ENCODE assay signal across 8 cellular contexts in the genomic region with DNA sequence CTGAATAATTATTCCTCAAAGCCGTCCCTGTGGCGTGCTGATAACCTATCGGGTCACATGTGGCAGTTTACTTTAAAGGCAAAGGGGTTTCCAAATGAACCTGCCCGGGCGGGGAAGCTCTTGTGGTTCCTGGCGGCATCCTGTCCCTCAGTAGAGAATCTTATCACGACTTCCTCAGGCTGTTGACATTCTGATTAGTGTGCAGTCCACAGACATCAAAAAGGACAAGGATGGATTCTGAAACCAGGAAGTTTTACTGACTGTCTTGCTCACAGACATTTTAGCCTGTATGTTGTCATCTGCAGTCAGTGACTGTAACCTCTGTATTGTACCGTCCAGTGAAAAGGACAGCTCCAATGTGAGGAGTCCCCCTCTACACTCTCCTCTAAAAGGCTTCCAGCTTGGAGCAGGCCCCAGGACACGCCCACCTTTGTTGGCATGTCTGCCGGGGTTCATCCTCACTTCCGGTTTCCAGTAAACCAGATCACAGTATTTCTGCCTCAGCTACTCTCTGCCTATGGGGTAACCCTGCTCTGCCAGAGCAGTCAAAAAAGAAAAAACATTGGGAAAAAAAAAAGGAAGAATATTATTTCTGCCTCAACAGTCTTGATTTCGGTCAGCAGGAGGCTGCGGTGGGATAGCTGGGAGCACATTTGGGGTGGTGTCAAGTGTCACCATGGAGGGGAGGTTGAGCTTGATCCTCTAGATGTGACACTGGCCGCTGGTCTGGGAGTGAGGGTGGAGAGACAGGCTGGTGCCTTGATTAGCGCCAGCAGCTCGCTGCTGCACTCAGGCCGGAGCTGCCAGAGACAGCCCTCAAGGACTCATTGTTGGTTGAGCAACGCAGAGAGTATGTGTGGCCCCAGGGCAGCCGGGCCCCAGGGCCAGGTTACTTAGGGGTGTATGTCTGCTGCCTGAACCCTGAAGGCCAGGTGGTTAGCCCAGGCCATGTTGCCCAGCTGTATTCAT.
DNase-seq lines count a peak whose midpoint lies in the region; ATAC-seq and TF ChIP-seq lines count a peak whose summit lies in the region.

No MANE protein-coding gene starts in this region.

- no peak for TF ChIP-seq EP300 in gastroesophageal sphincter (IDR thresholded peaks at IDR 0.05)
- no peak for TF ChIP-seq EP300 in sigmoid colon (IDR thresholded peaks at IDR 0.05)

- H3K4me3 Mint-ChIP-seq in activated CD8-positive, alpha-beta T cell treated with anti-CD3 and anti-CD28 coated beads, Interleukin-2, amount 10 ng/mL, durations not matched to agents 7 days and 5 days: peak overlapping the region; percentile 48

- DNase-seq in HuH-7 (ENCODE audit: low spot score): peak; percentile 48
- DNase-seq in activated CD8-positive, alpha-beta T cell treated with anti-CD3 and anti-CD28 coated beads, Interleukin-2, amount 10 ng/mL, durations not matched to agents 7 days and 5 days: peak; percentile 72
- DNase-seq in sigmoid colon: no peak
- DNase-seq in T1000 (lab: John Stamatoyannopoulos, UW): no peak

- H3K9me3 Mint-ChIP-seq in activated CD8-positive, alpha-beta T cell treated with anti-CD3 and anti-CD28 coated beads, Interleukin-2, amount 10 ng/mL, durations not matched to agents 7 days and 5 days (ENCODE audit: insufficient read depth): no peaks in the 10 kb centered on the region

- H3K27ac Mint-ChIP-seq in activated CD8-positive, alpha-beta T cell treated with anti-CD3 and anti-CD28 coated beads, Interleukin-2, amount 10 ng/mL, durations not matched to agents 7 days and 5 days: peak overlapping the region; percentile 76

- H3K36me3 Mint-ChIP-seq in activated CD8-positive, alpha-beta T cell treated with anti-CD3 and anti-CD28 coated beads, Interleukin-2, amount 10 ng/mL, durations not matched to agents 7 days and 5 days (ENCODE audit: low read depth): peaks cover 15% of the 10 kb centered on the region

- POLR2A ChIA-PET in activated CD8-positive, alpha-beta T cell treated with anti-CD3 and anti-CD28 coated beads, Interleukin-2, amount 10 ng/mL, durations not matched to agents 7 days and 5 days (lab: Charles Lee): interaction anchor here (1.2 kb wide), 2 partner anchors 10 to 114 kb away, joined by 3 to 6 read pairs; no protein-coding TSS in a partner anchor

- TF ChIP-seq POLR2A in gastroesophageal sphincter (IDR thresholded peaks at IDR 0.05): no peak
- TF ChIP-seq POLR2A in sigmoid colon (IDR thresholded peaks at IDR 0.05): no peak

- H3K36me3 ChIP-seq in gastroesophageal sphincter: no peaks in the 10 kb centered on the region
- H3K36me3 ChIP-seq in sigmoid colon: no peaks in the 10 kb centered on the region

- H3K4me1 Mint-ChIP-seq in activated CD8-positive, alpha-beta T cell treated with anti-CD3 and anti-CD28 coated beads, Interleukin-2, amount 10 ng/mL, durations not matched to agents 7 days and 5 days (ENCODE audit: low read depth): peaks cover 35% of the 10 kb centered on the region

- TF ChIP-seq CTCF in gastroesophageal sphincter (IDR thresholded peaks at IDR 0.05): no peak
- TF ChIP-seq CTCF in sigmoid colon (IDR thresholded peaks at IDR 0.05): no peak

- H3K27ac ChIP-seq in gastroesophageal sphincter (peak overlapping the region in 3 of 4 donors; percentile 31 to 53 (median 51)), sigmoid colon (peak overlapping the region in 3 of 4 donors; percentile 11 to 41 (median 38))

- H3K4me3 ChIP-seq in gastroesophageal sphincter (no peak overlapping the region), sigmoid colon (no peak overlapping the region)

- no peaks in the 10 kb centered on the region for H3K9me3 ChIP-seq in gastroesophageal sphincter
- no peaks in the 10 kb centered on the region for H3K9me3 ChIP-seq in sigmoid colon

- no peaks in the 10 kb centered on the region for H3K27me3 ChIP-seq in gastroesophageal sphincter
- H3K27me3 ChIP-seq in sigmoid colon: no peaks in the 10 kb centered on the region

- peak; percentile 73 for ATAC-seq in activated CD8-positive, alpha-beta T cell treated with anti-CD3 and anti-CD28 coated beads, Interleukin-2, amount 10 ng/mL, durations not matched to agents 7 days and 5 days
- ATAC-seq in gastroesophageal sphincter: peak; percentile 50
- ATAC-seq in GM21360 (IDR thresholded peaks at IDR 0.05; ENCODE audit: unreplicated experiment): no peak
- no peak for ATAC-seq in GM18519 (IDR thresholded peaks at IDR 0.05; ENCODE audit: low FRiP score, unreplicated experiment)
- no peak for ATAC-seq in HG03097 (IDR thresholded peaks at IDR 0.05; ENCODE audit: low FRiP score, unreplicated experiment)

- intact Hi-C loops in sigmoid colon (cut with DNase I): no loop called here

- peaks cover 2% of the 10 kb centered on the region for H3K27me3 Mint-ChIP-seq in activated CD8-positive, alpha-beta T cell treated with anti-CD3 and anti-CD28 coated beads, Interleukin-2, amount 10 ng/mL, durations not matched to agents 7 days and 5 days (ENCODE audit: low read depth)

- CTCF ChIA-PET in activated CD8-positive, alpha-beta T cell treated with anti-CD3 and anti-CD28 coated beads, Interleukin-2, amount 10 ng/mL, durations not matched to agents 7 days and 5 days (lab: Charles Lee): interaction anchor here (1.0 to 1.6 kb wide), 4 partner anchors 42 to 245 kb away, joined by 3 to 4 read pairs (median 4); no protein-coding TSS in a partner anchor

- H3K4me1 ChIP-seq in gastroesophageal sphincter (peaks cover 0 to 24% (median 6%) of the 10 kb centered on the region in 3 donors), sigmoid colon (peaks cover 0 to 8% (median 0%) of the 10 kb centered on the region in 4 donors)

- WGBS in gastroesophageal sphincter (ENCODE audit: low coverage in 1 of 2), 2 donors: 60 to 80% methylated on average over 4 to 19 of the region's 19 CpGs
- 52 to 60% methylated on average over 19 of the region's 19 CpGs for WGBS in sigmoid colon, 2 donors

Comparison
In these comparisons a context has a peak if more than half of its experiments do, and no peak if none do; other contexts are left out.
1. DNase-seq: peak in HuH-7 (single experiment) and activated CD8-positive, alpha-beta T cell treated with anti-CD3 and anti-CD28 coated beads, Interleukin-2, amount 10 ng/mL, durations not matched to agents 7 days and 5 days (single experiment); none in sigmoid colon (single experiment) and T1000 (single experiment).
2. ATAC-seq: peak in activated CD8-positive, alpha-beta T cell treated with anti-CD3 and anti-CD28 coated beads, Interleukin-2, amount 10 ng/mL, durations not matched to agents 7 days and 5 days (single experiment) and gastroesophageal sphincter (single experiment); none in GM21360 (single experiment), GM18519 (single experiment) and HG03097 (single experiment).